Comparison of ENCODE assay signal across 1 cellular context in genomic region chr6:134551245-134551960, GRCh38.
TF ChIP-seq lines count a peak whose summit lies in the region.

No MANE protein-coding gene starts in this region.

TF ChIP-seq in H1, 55 proteins besides CTCF, POLR2A, EP300 and RAD21 (continued from another document):
- no peak for TF ChIP-seq YY1 (IDR thresholded peaks at IDR 0.05; ENCODE audit: low read depth, low read length)
- TF ChIP-seq JUN (IDR thresholded peaks at IDR 0.05; ENCODE audit: low read depth, low read length), result no peak
- TF ChIP-seq PHF8 (conservative IDR thresholded peaks at IDR 0.05; ENCODE audit: low read depth, low read length), result no peak
- no peak for TF ChIP-seq CTBP2 (IDR thresholded peaks at IDR 0.05; ENCODE audit: borderline replicate concordance, insufficient read depth, insufficient read length, low read length)
- no peak for TF ChIP-seq NANOG (IDR thresholded peaks at IDR 0.05; ENCODE audit: insufficient read depth, low read depth, low read length, poor library complexity, severe bottlenecking)
- no peak for TF ChIP-seq SIRT6 (IDR thresholded peaks at IDR 0.05; ENCODE audit: low read length)
- no peak for TF ChIP-seq CREB1 (IDR thresholded peaks at IDR 0.05)
- no peak for TF ChIP-seq TCF12 (IDR thresholded peaks at IDR 0.05; ENCODE audit: low read depth, low read length)
TF ChIP-seq in H1: peak in this region for 0.
